Comparison of ENCODE assay signal across 2 cellular contexts in genomic region chr1:32339363-32339978, GRCh38.
TF ChIP-seq lines count a peak whose summit lies in the region.

No MANE protein-coding gene starts in this region.

TF ChIP-seq in SK-N-SH, 30 proteins besides CTCF, POLR2A, EP300 and RAD21 (continued from another document):
- no peak for TF ChIP-seq PBX3 (IDR thresholded peaks at IDR 0.05)
- TF ChIP-seq TCF12 (IDR thresholded peaks at IDR 0.05) = 0 out of 2 replicates have a peak, but pooled peaks have one; percentile 11
- TF ChIP-seq RFX5 (IDR thresholded peaks at IDR 0.05; ENCODE audit: low read length) = no peak
- TF ChIP-seq NFIC (IDR thresholded peaks at IDR 0.05; ENCODE audit: borderline replicate concordance) = no peak

TF ChIP-seq in SK-N-SH treated with all-trans-retinoic acid at 6 μM for 48 hours, 23 proteins besides CTCF, POLR2A, EP300 and RAD21 (continued from another document):
- no peak for TF ChIP-seq CSRNP3 (CRISPR knock-in tag; IDR thresholded peaks at IDR 0.05)
- no peak for TF ChIP-seq GLIS3 (CRISPR knock-in tag; IDR thresholded peaks at IDR 0.05)
- no peak for TF ChIP-seq PPARA (CRISPR knock-in tag; IDR thresholded peaks at IDR 0.05; ENCODE audit: borderline replicate concordance)
- no peak for TF ChIP-seq ZFP30 (CRISPR knock-in tag; IDR thresholded peaks at IDR 0.05)
- TF ChIP-seq OSR1 (CRISPR knock-in tag; IDR thresholded peaks at IDR 0.05) = no peak
- no peak for TF ChIP-seq ZNF565 (CRISPR knock-in tag; conservative IDR thresholded peaks at IDR 0.05; ENCODE audit: low read depth)
- TF ChIP-seq ZC3H10 (CRISPR knock-in tag; IDR thresholded peaks at IDR 0.05) = no peak
